10 cellular contexts compared by ENCODE assay signal in genomic region chr1:30906631-30907389, GRCh38. TPM values are rescaled to one million over a fixed set of nuclear protein-coding genes. Genes with fewer than 3 reads are reported as not detected.
DNase-seq lines count a peak whose midpoint lies in the region; ATAC-seq and TF ChIP-seq lines count a peak whose summit lies in the region.
"Had no signal": no experiment of that assay in that cellular context is flagged by ENCODE, and none has a peak within 500 bp of the region (broad histone marks: within the 10 kb centered on the region; RNA-seq: fewer than 3 reads in every experiment).

No MANE protein-coding gene starts in this region.

- H3K27me3 Mint-ChIP-seq in CD8-positive, alpha-beta memory T cell: peaks cover 26 to 47% of the 10 kb centered on the region in 2 donors
- H3K27me3 Mint-ChIP-seq in activated CD4-positive, alpha-beta memory T cell treated with anti-CD3 and anti-CD28 coated beads for 36 hours: peaks cover 31% of the 10 kb centered on the region
- H3K27me3 Mint-ChIP-seq in progenitor cell of endocrine pancreas: peaks cover 20% of the 10 kb centered on the region

- H3K27ac ChIP-seq in CD8-positive, alpha-beta memory T cell (ENCODE audit: low read depth, low read length): no peak overlapping the region

- peak overlapping the region in 3 of 8 donors; percentile 33 to 45 (median 42) for H3K27ac Mint-ChIP-seq in CD8-positive, alpha-beta memory T cell
- no peak overlapping the region for H3K27ac Mint-ChIP-seq in activated CD4-positive, alpha-beta memory T cell treated with anti-CD3 and anti-CD28 coated beads for 36 hours
- no peak overlapping the region for H3K27ac Mint-ChIP-seq in progenitor cell of endocrine pancreas

- H3K9me3 Mint-ChIP-seq in CD8-positive, alpha-beta memory T cell: no peaks in the 10 kb centered on the region
- no peaks in the 10 kb centered on the region for H3K9me3 Mint-ChIP-seq in activated CD4-positive, alpha-beta memory T cell treated with anti-CD3 and anti-CD28 coated beads for 36 hours
- H3K9me3 Mint-ChIP-seq in progenitor cell of endocrine pancreas (ENCODE audit: low read depth): no peaks in the 10 kb centered on the region

- H3K36me3 ChIP-seq in CD8-positive, alpha-beta memory T cell (ENCODE audit: insufficient read depth, low read length): no peaks in the 10 kb centered on the region

- no peak for ATAC-seq in HG03196 (IDR thresholded peaks at IDR 0.05; ENCODE audit: unreplicated experiment)
- no peak for ATAC-seq in GM21360 (IDR thresholded peaks at IDR 0.05; ENCODE audit: unreplicated experiment)
- no peak for ATAC-seq in GM21423 (IDR thresholded peaks at IDR 0.05; ENCODE audit: unreplicated experiment)

- H3K27me3 ChIP-seq in CD8-positive, alpha-beta memory T cell (ENCODE audit: insufficient read depth, low read length, poor library complexity, severe bottlenecking): peaks cover 15% of the 10 kb centered on the region

- TF ChIP-seq CTCF in fibroblast of the aortic adventitia (IDR thresholded peaks at IDR 0.05; ENCODE audit: insufficient read depth, low read length) (no peak), progenitor cell of endocrine pancreas (IDR thresholded peaks at IDR 0.05; ENCODE audit: unreplicated experiment) (no peak)

- peak overlapping the region; percentile 79 to 88 (median 84) for H3K4me3 Mint-ChIP-seq in CD8-positive, alpha-beta memory T cell
- H3K4me3 Mint-ChIP-seq in activated CD4-positive, alpha-beta memory T cell treated with anti-CD3 and anti-CD28 coated beads for 36 hours: peak overlapping the region; percentile 70
- H3K4me3 Mint-ChIP-seq in progenitor cell of endocrine pancreas (ENCODE audit: low read depth): peak overlapping the region; percentile 86

- peaks cover 15% of the 10 kb centered on the region for H3K4me1 ChIP-seq in CD8-positive, alpha-beta memory T cell (ENCODE audit: insufficient read depth, low read length)

- H3K4me1 Mint-ChIP-seq in CD8-positive, alpha-beta memory T cell: peaks cover 14 to 19% (median 19%) of the 10 kb centered on the region in 3 donors
- H3K4me1 Mint-ChIP-seq in activated CD4-positive, alpha-beta memory T cell treated with anti-CD3 and anti-CD28 coated beads for 36 hours (ENCODE audit: low read depth): peaks cover 8% of the 10 kb centered on the region
- peaks cover 13% of the 10 kb centered on the region for H3K4me1 Mint-ChIP-seq in progenitor cell of endocrine pancreas (ENCODE audit: low read depth)

- CTCF ChIA-PET in CD8-positive, alpha-beta memory T cell (lab: Charles Lee): interaction anchor here (1.9 kb wide), 1 partner anchor 105 kb away, joined by 9 read pairs; no protein-coding TSS in a partner anchor
- CTCF ChIA-PET in activated CD4-positive, alpha-beta memory T cell treated with anti-CD3 and anti-CD28 coated beads for 36 hours (lab: Charles Lee): interaction anchor here (1.1 to 4.7 kb wide), 3 partner anchors 105 to 188 kb away, joined by 3 to 24 read pairs (median 6); no protein-coding TSS in a partner anchor

- no peaks in the 10 kb centered on the region for H3K36me3 Mint-ChIP-seq in CD8-positive, alpha-beta memory T cell
- no peaks in the 10 kb centered on the region for H3K36me3 Mint-ChIP-seq in activated CD4-positive, alpha-beta memory T cell treated with anti-CD3 and anti-CD28 coated beads for 36 hours
- H3K36me3 Mint-ChIP-seq in progenitor cell of endocrine pancreas (ENCODE audit: insufficient read depth): no peaks in the 10 kb centered on the region

- no peaks in the 10 kb centered on the region for H3K9me3 ChIP-seq in CD8-positive, alpha-beta memory T cell (ENCODE audit: low read length)

- DNase-seq in CD8-positive, alpha-beta memory T cell: peak in 1 of 5 donors; percentile 26
- no peak for DNase-seq in activated CD4-positive, alpha-beta memory T cell treated with anti-CD3 and anti-CD28 coated beads for 36 hours
- DNase-seq in fibroblast of the aortic adventitia (ENCODE audit: low read depth) (no peak), progenitor cell of endocrine pancreas (ENCODE audit: low spot score, unreplicated experiment) (no peak)
- no peak for DNase-seq in activated CD4-positive, alpha-beta T cell treated with anti-CD3 and anti-CD28 coated beads, Interleukin-2, amount 50 U/mL, for 1 hour
- DNase-seq: activated CD4-positive, alpha-beta T cell treated with anti-CD3 and anti-CD28 coated beads for 48 hours; mesenchymal stem cell had no signal

- POLR2A ChIA-PET in CD8-positive, alpha-beta memory T cell (lab: Charles Lee): no interaction called here
- POLR2A ChIA-PET in activated CD4-positive, alpha-beta memory T cell treated with anti-CD3 and anti-CD28 coated beads for 36 hours (lab: Charles Lee): no interaction called here

- intact Hi-C loops in activated CD4-positive, alpha-beta memory T cell treated with anti-CD3 and anti-CD28 coated beads for 36 hours (cut with micrococcal nuclease): no loop called here

- H3K4me3 ChIP-seq in CD8-positive, alpha-beta memory T cell (ENCODE audit: low read length): no peak overlapping the region
- H3K4me3 ChIP-seq in fibroblast of the aortic adventitia (ENCODE audit: low read depth, low read length): peak overlapping the region; percentile 72

RNA-seq across cellular contexts. Expression of gene SDC3, which starts 1.7 kb away (rescaled TPM):
- total RNA-seq in CD8-positive, alpha-beta memory T cell: under 1 TPM; 0.44 TPM
- polyA plus RNA-seq in CD8-positive, alpha-beta memory T cell: not detected
- total RNA-seq in activated CD4-positive, alpha-beta memory T cell treated with anti-CD3 and anti-CD28 coated beads for 36 hours: under 1 TPM; 0.12 to 0.17 TPM
- total RNA-seq in fibroblast of the aortic adventitia (ENCODE audit: low replicate concordance) (26.8 and 47.5 TPM in 2 replicates), progenitor cell of endocrine pancreas (33.7 and 38.3 TPM in 2 replicates)

Comparison
In these comparisons a context has a peak if more than half of its experiments do, and no peak if none do; other contexts are left out.
1. RNA of gene SDC3, which starts 1.7 kb away (total RNA-seq): 26.8 to 47.5 TPM in fibroblast of the aortic adventitia and 33.7 to 38.3 TPM in progenitor cell of endocrine pancreas; 0.44 TPM in CD8-positive, alpha-beta memory T cell and 0.12 to 0.17 TPM in activated CD4-positive, alpha-beta memory T cell treated with anti-CD3 and anti-CD28 coated beads for 36 hours; every median in the first group is over 10 times any median in the second.
2. Peak in every context shown above with its lines, with median percentiles within 50 percentile points of each other: H3K4me3 Mint-ChIP-seq.